ENCODE assay signal across 17 cellular contexts in genomic region chr19:28823338-28823961, GRCh38.
"Had no signal": no experiment of that assay in that cellular context is flagged by ENCODE, and none has a peak within 500 bp of the region (broad histone marks: within the 10 kb centered on the region; RNA-seq: fewer than 3 reads in every experiment).

No MANE protein-coding gene starts in this region.

- ATAC-seq: left colon, lower lobe of right lung, right lobe of liver, upper lobe of right lung had no signal

- H3K4me1 ChIP-seq: lower lobe of right lung, right lobe of liver, upper lobe of right lung had no signal

- DNase-seq: activated CD4-positive, alpha-beta T cell treated with anti-CD3 and anti-CD28 coated beads for 1 hour; activated CD4-positive, alpha-beta T cell treated with anti-CD3 and anti-CD28 coated beads, Interleukin-2, amount 50 U/mL, for 48 hours; activated naive CD4-positive, alpha-beta T cell treated with anti-CD3 and anti-CD28 coated beads, Interleukin-2, amount 10 ng/mL, durations not matched to agents 7 days and 5 days; activated T-cell treated with anti-CD3 and anti-CD28 coated beads, Interleukin-2, amount 50 U/mL, for 1 hour; left colon; lower lobe of right lung; midbrain; ovary; right lobe of liver; stimulated activated CD4-positive, alpha-beta T cell treated with anti-CD3 and anti-CD28 coated beads, Interleukin-4, amount 100 ng/mL, for 4 hours; stimulated activated CD8-positive, alpha-beta memory T cell treated with anti-CD3 and anti-CD28 coated beads, Interleukin-4, amount 100 ng/mL, for 48 hours; stimulated activated naive CD4-positive, alpha-beta T cell treated with Interleukin-2 at 50 U/mL for 16 hours; substantia nigra; T-helper 1 cell; T1000; upper lobe of right lung had no signal

- H3K27ac ChIP-seq: cardiac muscle cell, lower lobe of right lung, ovary, right lobe of liver, upper lobe of right lung had no signal

- H3K27me3 ChIP-seq: cardiac muscle cell, ovary, right lobe of liver, upper lobe of right lung had no signal
